In genomic region chr1:46198026-46198826, GRCh38 we compare ENCODE assay signal across 8 cellular contexts. TPM values are rescaled to one million over a fixed set of nuclear protein-coding genes. Genes with fewer than 3 reads are reported as not detected.
DNase-seq lines count a peak whose midpoint lies in the region; ATAC-seq and TF ChIP-seq lines count a peak whose summit lies in the region.

POMGNT1 (minus strand) TSS chr1:46198434; CDS start chr1:46197821, 613 bp downstream.

- peak within 1 kb of the TSS; percentile 85 to 86 for H3K9ac ChIP-seq in colonic mucosa (ENCODE audit: low read depth in 2 of 2, low read length in 2 of 2)

- H3K27ac ChIP-seq in 22Rv1 (peak within 1 kb of the TSS; percentile 75), colonic mucosa (peak within 1 kb of the TSS; percentile 65), left lung (peak within 1 kb of the TSS; percentile 47 to 74)

- no peaks in the 10 kb centered on the region for H3K9me3 ChIP-seq in colonic mucosa
- no peaks in the 10 kb centered on the region for H3K9me3 ChIP-seq in left lung

- intact Hi-C loops in colonic mucosa (cut with DNase I), result no loop called here
- intact Hi-C loops in left lung (cut with DNase I), result no loop called here

- DNase-seq in GM13977 (ENCODE audit: low spot score) (peak; percentile 97), NCI-H2171 treated with DMSO at 0.1 percent for 48 hours (lab: John Stamatoyannopoulos, UW) (peak; percentile 55), colonic mucosa (peak; percentile 74), left lung (peak; percentile 51 to 96)
- peak; percentile 63 to 69 for DNase-seq in activated CD4-positive, alpha-beta T cell treated with anti-CD3 and anti-CD28 coated beads for 4 hours
- DNase-seq in stimulated activated CD4-positive, alpha-beta T cell treated with anti-CD3 and anti-CD28 coated beads, Interleukin-2, amount 100 ng/mL, for 48 hours, result peak; percentile 66 to 68

- H3K4me1 ChIP-seq in colonic mucosa (peaks cover 11% of the 10 kb centered on the region), left lung (peaks cover 10 to 27% of the 10 kb centered on the region in 2 donors)

- peak within 1 kb of the TSS; percentile 61 for H3K4me3 ChIP-seq in colonic mucosa
- peak within 1 kb of the TSS; percentile 72 to 78 for H3K4me3 ChIP-seq in left lung

- H3K27me3 ChIP-seq in colonic mucosa (no peaks in the 10 kb centered on the region), left lung (peaks cover 0 to 3% of the 10 kb centered on the region in 2 donors)

- in situ Hi-C loops in GM13977 (cut with MboI; ENCODE audit: low pct_unique_long_range_greater_than_20kb, low sequenced_read_pairs, unreplicated experiment), result no loop called here

- ATAC-seq in HG02884 (IDR thresholded peaks at IDR 0.05; ENCODE audit: unreplicated experiment), result peak; percentile 75
- peak; percentile 95 for ATAC-seq in left lung

- H3K36me3 ChIP-seq in colonic mucosa (no peaks in the 10 kb centered on the region), left lung (peaks cover 0 to 27% of the 10 kb centered on the region in 2 donors)

- TF ChIP-seq CTCF in 22Rv1 (IDR thresholded peaks at IDR 0.05) (peak; percentile 61), GM13977 (IDR thresholded peaks at IDR 0.05; ENCODE audit: extremely low read depth, insufficient read depth, missing control alignments) (no peak), colonic mucosa (IDR thresholded peaks at IDR 0.05) (no peak), left lung (IDR thresholded peaks at IDR 0.05) (no peak)

RNA-seq across cellular contexts. Expression of gene POMGNT1, which starts in this region (rescaled TPM):
- total RNA-seq in colonic mucosa (10 to 100 TPM; 20.9 to 38.9 TPM), left lung (10 to 100 TPM; 52.9 to 64.5 TPM)

Comparison
In these comparisons a context has a peak if more than half of its experiments do, and no peak if none do; other contexts are left out.
1. Peak in every context shown above with its lines: DNase-seq, ATAC-seq, H3K4me3 ChIP-seq and H3K27ac ChIP-seq.